ENCODE assay signal across 12 cellular contexts in genomic region chr15:90982135-90982534, GRCh38. TPM values are rescaled to one million over a fixed set of nuclear protein-coding genes. Genes with fewer than 3 reads are reported as not detected.
DNase-seq lines count a peak whose midpoint lies in the region; ATAC-seq and TF ChIP-seq lines count a peak whose summit lies in the region.
"Had no signal": no experiment of that assay in that cellular context is flagged by ENCODE, and none has a peak within 500 bp of the region (broad histone marks: within the 10 kb centered on the region; RNA-seq: fewer than 3 reads in every experiment).

No MANE protein-coding gene starts in this region.

- no peaks in the 10 kb centered on the region for H3K27me3 Mint-ChIP-seq in CD14-positive monocyte (ENCODE audit: low read depth in 3 of 3)

- DNase-seq in CD14-positive monocyte (ENCODE audit: low spot score): no peak
- peak; percentile 75 for DNase-seq in amniotic epithelial cell (ENCODE audit: low read depth)
- no peak for DNase-seq in NCI-H1092 treated with DMSO at 0.1 percent for 48 hours (lab: John Stamatoyannopoulos, UW)
- no peak for DNase-seq in NCI-H1105 treated with DMSO at 0.1 percent for 48 hours (lab: John Stamatoyannopoulos, UW)
- no peak for DNase-seq in NCI-H345 treated with DMSO at 0.1 percent for 48 hours (lab: John Stamatoyannopoulos, UW; ENCODE audit: unreplicated experiment)
- DNase-seq: activated CD4-positive, CD25-positive, alpha-beta regulatory T cell; mucosa of descending colon; NCI-H748 treated with DMSO at 0.1 percent for 48 hours; stimulated activated CD4-positive, alpha-beta T cell treated with anti-CD3 and anti-CD28 coated beads, Interleukin-15, amount 100 ng/mL, for 24 hours had no signal

- H3K9me3 Mint-ChIP-seq in CD14-positive monocyte: no peaks in the 10 kb centered on the region

- intact Hi-C loops in CD14-positive monocyte (cut with micrococcal nuclease): no loop called here

- H3K4me1 Mint-ChIP-seq in CD14-positive monocyte: peaks cover 19% of the 10 kb centered on the region

- peak; percentile 49 for ATAC-seq in GM19395 (IDR thresholded peaks at IDR 0.05; ENCODE audit: unreplicated experiment)
- peak; percentile 55 for ATAC-seq in HG03354 (IDR thresholded peaks at IDR 0.05; ENCODE audit: poor library complexity, severe bottlenecking, unreplicated experiment)
- no peak for ATAC-seq in GM19023 (IDR thresholded peaks at IDR 0.05; ENCODE audit: unreplicated experiment)
- ATAC-seq: mucosa of descending colon had no signal

- no peak for TF ChIP-seq CTCF in CD14-positive monocyte (IDR thresholded peaks at IDR 0.05)

- H3K4me3 Mint-ChIP-seq in CD14-positive monocyte: peak overlapping the region; percentile 29 to 51

- peak overlapping the region; percentile 78 to 95 (median 93) for H3K27ac Mint-ChIP-seq in CD14-positive monocyte

- H3K36me3 Mint-ChIP-seq in CD14-positive monocyte: peaks cover 29 to 51% of the 10 kb centered on the region in 2 donors

RNA-seq across cellular contexts. Expression of gene PRC1, which starts 12.2 kb away (rescaled TPM):
- polyA plus RNA-seq in CD14-positive monocyte: 1 to 10 TPM; 1.6 to 2.0 TPM

RNA-seq across cellular contexts. Expression of gene RCCD1, which starts 27.5 kb away (rescaled TPM):
- 1 to 10 TPM; 1.2 to 1.5 TPM for polyA plus RNA-seq in CD14-positive monocyte

RNA-seq across cellular contexts. Expression of gene VPS33B, which starts 40.3 kb away (rescaled TPM):
- polyA plus RNA-seq in CD14-positive monocyte: 1 to 10 TPM; 4.0 to 4.8 TPM

RNA-seq across cellular contexts. Expression of gene UNC45A, which starts 47.0 kb away (rescaled TPM):
- 10 to 100 TPM; 30.4 to 42.6 TPM for polyA plus RNA-seq in CD14-positive monocyte

RNA-seq across cellular contexts. Expression of gene HDDC3, which starts 49.8 kb away (rescaled TPM):
- 10 to 100 TPM; 14.8 to 19.7 TPM for polyA plus RNA-seq in CD14-positive monocyte
